Comparison of ENCODE assay signal across 20 cellular contexts in the genomic region with DNA sequence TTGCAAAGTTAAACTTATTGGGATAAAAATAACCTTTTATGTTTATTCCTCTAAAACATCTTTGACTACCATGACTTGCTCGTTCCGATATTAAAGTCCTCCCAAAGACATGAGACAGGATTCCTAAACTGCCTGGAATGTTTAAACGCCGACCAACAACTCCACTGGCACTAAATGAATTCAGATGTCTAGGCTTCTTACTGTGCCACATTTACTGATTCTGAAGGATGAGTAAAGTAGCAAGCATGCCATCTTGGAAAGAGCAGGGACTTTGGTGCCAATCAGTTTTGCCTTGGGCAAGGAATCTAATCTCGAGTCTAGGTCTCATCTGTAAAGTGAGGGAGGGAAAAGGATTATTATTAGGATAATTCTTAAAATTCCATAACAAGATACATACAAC. TPM values are rescaled to one million over a fixed set of nuclear protein-coding genes. Genes with fewer than 3 reads are reported as not detected.
DNase-seq lines count a peak whose midpoint lies in the region; ATAC-seq and TF ChIP-seq lines count a peak whose summit lies in the region.
"Had no signal": no experiment of that assay in that cellular context is flagged by ENCODE, and none has a peak within 500 bp of the region (broad histone marks: within the 10 kb centered on the region; RNA-seq: fewer than 3 reads in every experiment).

No MANE protein-coding gene starts in this region.

- H3K9me3 ChIP-seq in MG63 (no peaks in the 10 kb centered on the region; the same call in 1 of the 2 replicates), sigmoid colon (no peaks in the 10 kb centered on the region)
- H3K9me3 ChIP-seq: tibial artery had no signal

- TF ChIP-seq CTCF in sigmoid colon (IDR thresholded peaks at IDR 0.05) (no peak), dorsolateral prefrontal cortex (IDR thresholded peaks at IDR 0.05 in 54 of 56, conservative IDR thresholded peaks at IDR 0.05 in 2 of 56; ENCODE audit: low read depth in 1 of 56, partially characterized antibody in 56 of 56) (no peak)

- H3K27me3 ChIP-seq in MG63: no peaks in the 10 kb centered on the region
- no peaks in the 10 kb centered on the region for H3K27me3 ChIP-seq in sigmoid colon
- H3K27me3 ChIP-seq in dorsolateral prefrontal cortex: no peaks in the 10 kb centered on the region
- H3K27me3 ChIP-seq: brain microvascular endothelial cell, tibial artery had no signal

- TF ChIP-seq EP300 in sigmoid colon (IDR thresholded peaks at IDR 0.05): no peak

- TF ChIP-seq POLR2A in sigmoid colon (IDR thresholded peaks at IDR 0.05): no peak

- peak overlapping the region in 3 of 4 donors; percentile 54 to 55 (median 55) for H3K27ac ChIP-seq in sigmoid colon
- H3K27ac ChIP-seq in dorsolateral prefrontal cortex: no peak overlapping the region
- H3K27ac ChIP-seq: brain microvascular endothelial cell, tibial artery, WERI-Rb-1 had no signal

- H3K4me1 ChIP-seq in sigmoid colon: peaks cover 0 to 23% (median 20%) of the 10 kb centered on the region in 4 donors

- WGBS in sigmoid colon, 2 donors: 83 to 94% methylated on average over 5 of the region's 5 CpGs

- DNase-seq in AG20443 (ENCODE audit: low spot score) (peak; percentile 72), MG63 (peak; percentile 58), astrocyte of the hippocampus (ENCODE audit: low read depth, low spot score) (peak; percentile 52), sigmoid colon (no peak), dorsolateral prefrontal cortex (no peak)
- DNase-seq in stimulated activated CD4-positive, alpha-beta T cell treated with anti-CD3 and anti-CD28 coated beads, Interleukin-4, amount 100 ng/mL, for 24 hours: no peak
- DNase-seq: activated CD4-positive, alpha-beta T cell treated with anti-CD3 and anti-CD28 coated beads for 48 hours; activated T-cell treated with anti-CD3 and anti-CD28 coated beads, Interleukin-2, amount 50 U/mL, for 1 hour; brain microvascular endothelial cell; GDM1; NCI-H510A; OCI-M1; T-helper 9 cell; tibial artery; WERI-Rb-1 had no signal

- intact Hi-C loops in sigmoid colon (cut with DNase I): no loop called here
- intact Hi-C loops in dorsolateral prefrontal cortex (cut with DNase I): loop anchor here in 1 of 2 donors (10.0 kb wide), 1 partner anchor 1962 kb away; no protein-coding TSS in a partner anchor

- H3K4me3 ChIP-seq in MG63: no peak overlapping the region
- H3K4me3 ChIP-seq in sigmoid colon: no peak overlapping the region
- no peak overlapping the region for H3K4me3 ChIP-seq in dorsolateral prefrontal cortex
- H3K4me3 ChIP-seq: lung, skin epidermis, tibial artery had no signal

- H3K36me3 ChIP-seq in MG63 (no peaks in the 10 kb centered on the region), sigmoid colon (no peaks in the 10 kb centered on the region)
- H3K36me3 ChIP-seq: brain microvascular endothelial cell, WERI-Rb-1 had no signal

- ATAC-seq in HG03039 (IDR thresholded peaks at IDR 0.05; ENCODE audit: unreplicated experiment): no peak
- ATAC-seq: HepG2; natural killer cell treated with Interleukin-12 subunit alpha and Interleukin-12 subunit beta and Interleukin-15 and Interleukin-18, amount 100 ng/mL, for 72 hours had no signal

RNA-seq across cellular contexts. Expression of a gene that starts 25.3 kb away (rescaled TPM):
- total RNA-seq in MG63 (2014; rRNA removed; shearing (Covaris generic); ENCODE audit: low replicate concordance): 2.5 and 6.5 TPM in 2 replicates
- total RNA-seq in sigmoid colon (10 to 100 TPM in 3 of 4 donors, 1 to 10 TPM in 1; 6.9 to 15.6 (median 11.0) TPM), dorsolateral prefrontal cortex (10 to 100 TPM in 1 of 120 experiments, 1 to 10 TPM in 84, under 1 TPM in 35; 0.27 to 10.5 (median 1.4) TPM)
- polyA plus RNA-seq in sigmoid colon: 10 to 100 TPM in 1 of 3 donors, 1 to 10 TPM in 2; 2.4 to 16.6 (median 3.5) TPM
- total RNA-seq: HepG2 had no signal
- polyA plus RNA-seq: HepG2 had no signal

Comparison
In these comparisons a context has a peak if more than half of its experiments do, and no peak if none do; other contexts are left out.
1. DNase-seq: peak in AG20443 (single experiment), MG63 (single experiment) and astrocyte of the hippocampus (single experiment); none in sigmoid colon (single experiment), dorsolateral prefrontal cortex (0 of 10) and stimulated activated CD4-positive, alpha-beta T cell treated with anti-CD3 and anti-CD28 coated beads, Interleukin-4, amount 100 ng/mL, for 24 hours (single experiment).
2. H3K27ac ChIP-seq: peak in sigmoid colon (3 of 4); none in dorsolateral prefrontal cortex (0 of 59).